In genomic region chr3:79651536-79652065, GRCh38 we compare ENCODE assay signal across 17 cellular contexts.
A peak's percentile ranks its signal among the peaks of the same experiment; 100 is the strongest.
DNase-seq lines count a peak whose midpoint lies in the region; ATAC-seq lines count a peak whose summit lies in the region.
"Had no signal": no experiment of that assay in that cellular context is flagged by ENCODE, and none has a peak within 500 bp of the region (broad histone marks: within the 10 kb centered on the region; RNA-seq: fewer than 3 reads in every experiment).

No MANE protein-coding gene starts in this region.

- H3K9ac ChIP-seq in SK-N-MC (ENCODE audit: insufficient read length) (no peak overlapping the region), mesenchymal stem cell (ENCODE audit: low read length) (no peak overlapping the region)

- in situ Hi-C loops in Caki2 (cut with HindIII; ENCODE audit: low pct_unique_long_range_greater_than_20kb, low sequenced_read_pairs), result no loop called here

- H2AFZ ChIP-seq in mesenchymal stem cell (ENCODE audit: low read depth, low read length), result no peak overlapping the region

- no peak overlapping the region for H3K4ac ChIP-seq in mesenchymal stem cell (ENCODE audit: low read depth in 1 of 2, low read length in 2 of 2)

- H3K4me1 ChIP-seq in mesenchymal stem cell (ENCODE audit: control insufficient read depth, insufficient read depth, low read depth, low read length), result no peaks in the 10 kb centered on the region
- H3K4me1 ChIP-seq: left lung, SJSA1, stomach had no signal

- H4K8ac ChIP-seq in mesenchymal stem cell (ENCODE audit: low read length), result no peak overlapping the region

- H4K91ac ChIP-seq in mesenchymal stem cell (ENCODE audit: low read length), result no peak overlapping the region

- no peak overlapping the region for H3K23ac ChIP-seq in mesenchymal stem cell (ENCODE audit: low read length in 2 of 2)

- H3K79me1 ChIP-seq in mesenchymal stem cell (replicated peaks; ENCODE audit: low read length, poor library complexity, severe bottlenecking), result no peaks in the 10 kb centered on the region

- H3K27ac ChIP-seq in SK-N-MC (peak overlapping the region; percentile 57; the same call in 1 of the 2 replicates), mesenchymal stem cell (ENCODE audit: low read length, poor library complexity, severe bottlenecking) (peak overlapping the region; percentile 6)
- H3K27ac ChIP-seq: left lung, SJSA1, stomach had no signal

- H3K9me3 ChIP-seq in SK-N-MC (ENCODE audit: low read depth, low read length) (no peaks in the 10 kb centered on the region), mesenchymal stem cell (ENCODE audit: control insufficient read depth, low read length) (no peaks in the 10 kb centered on the region)
- H3K9me3 ChIP-seq: left lung, SJSA1, stomach had no signal

- no peak overlapping the region for H2BK15ac ChIP-seq in mesenchymal stem cell (ENCODE audit: low read depth, poor library complexity, severe bottlenecking)

- H3K4me2 ChIP-seq in mesenchymal stem cell (ENCODE audit: low read length, poor library complexity, severe bottlenecking), result no peak overlapping the region

- H3K27me3 ChIP-seq in mesenchymal stem cell (ENCODE audit: control insufficient read depth in 1 of 2, insufficient read depth in 1 of 2, low read length in 2 of 2), result no peaks in the 10 kb centered on the region
- H3K27me3 ChIP-seq: left lung, SJSA1, stomach had no signal

- H2BK12ac ChIP-seq in mesenchymal stem cell (ENCODE audit: low read length in 2 of 2), result no peak overlapping the region

- ATAC-seq in HG03378 (IDR thresholded peaks at IDR 0.05; ENCODE audit: unreplicated experiment), result no peak
- ATAC-seq: left lung, natural killer cell had no signal

- no peak overlapping the region for H2AK5ac ChIP-seq in mesenchymal stem cell (ENCODE audit: low read length, severe bottlenecking)

- H3K14ac ChIP-seq in mesenchymal stem cell (ENCODE audit: low read length in 2 of 2), result no peak overlapping the region

- H3K18ac ChIP-seq in mesenchymal stem cell (ENCODE audit: low read depth in 1 of 2, low read length in 2 of 2), result no peak overlapping the region

- no peak overlapping the region for H2BK120ac ChIP-seq in mesenchymal stem cell (ENCODE audit: low read depth, low read length)

- H3K4me3 ChIP-seq in SK-N-MC, result no peak overlapping the region
- no peak overlapping the region for H3K4me3 ChIP-seq in mesenchymal stem cell (ENCODE audit: insufficient read depth in 1 of 2, low read depth in 1 of 2, low read length in 2 of 2)
- H3K4me3 ChIP-seq: left lung, SJSA1, stomach had no signal

- WGBS in mesenchymal stem cell, result 55% methylated on average over 5 of the region's 7 CpGs

- H2BK5ac ChIP-seq in mesenchymal stem cell (ENCODE audit: low read depth, low read length, poor library complexity, severe bottlenecking), result no peak overlapping the region

- H3K36me3 ChIP-seq in SK-N-MC (ENCODE audit: insufficient read depth, low read length), result no peaks in the 10 kb centered on the region
- no peaks in the 10 kb centered on the region for H3K36me3 ChIP-seq in mesenchymal stem cell (ENCODE audit: control insufficient read depth in 1 of 2, insufficient read depth in 2 of 2, low read depth in 1 of 2, low read length in 2 of 2)
- H3K36me3 ChIP-seq: left lung, SJSA1, stomach had no signal

- DNase-seq in Caki2 (ENCODE audit: low read depth) (peak; percentile 78), NCI-H187 treated with DMSO at 0.1 percent for 48 hours (lab: John Stamatoyannopoulos, UW) (peak; percentile 61), SK-N-MC (ENCODE audit: low read depth, low spot score) (no peak), mesenchymal stem cell (no peak), HuH-7.5 (ENCODE audit: low spot score) (no peak)
- DNase-seq in effector CD8-positive, alpha-beta T cell (lab: John Stamatoyannopoulos, UW), result no peak
- no peak for DNase-seq in stimulated activated CD4-positive, alpha-beta T cell treated with anti-CD3 and anti-CD28 coated beads, Interleukin-2, amount 100 ng/mL, for 24 hours
- DNase-seq: activated CD8-positive, alpha-beta memory T cell treated with anti-CD3 and anti-CD28 coated beads for 24 hours; activated naive CD4-positive, alpha-beta T cell treated with anti-CD3 and anti-CD28 coated beads, Interleukin-2, amount 10 ng/mL, durations not matched to agents 7 days and 5 days; CD4-positive, alpha-beta T cell; H9; head of caudate nucleus; natural killer cell; stomach had no signal

Comparison
In these comparisons a context has a peak if more than half of its experiments do, and no peak if none do; other contexts are left out.
1. DNase-seq: peak in Caki2 (single experiment) and NCI-H187 treated with DMSO at 0.1 percent for 48 hours (single experiment); none in SK-N-MC (single experiment), mesenchymal stem cell (single experiment), HuH-7.5 (single experiment), effector CD8-positive, alpha-beta T cell (single experiment) and stimulated activated CD4-positive, alpha-beta T cell treated with anti-CD3 and anti-CD28 coated beads, Interleukin-2, amount 100 ng/mL, for 24 hours (0 of 2).